24 cellular contexts compared by ENCODE assay signal in genomic region chr11:129849447-129850130, GRCh38. TPM values are rescaled to one million over a fixed set of nuclear protein-coding genes. Genes with fewer than 3 reads are reported as not detected.
A peak's percentile ranks its signal among the peaks of the same experiment; 100 is the strongest.
DNase-seq lines count a peak whose midpoint lies in the region; ATAC-seq and TF ChIP-seq lines count a peak whose summit lies in the region.
"Had no signal": no experiment of that assay in that cellular context is flagged by ENCODE, and none has a peak within 500 bp of the region (broad histone marks: within the 10 kb centered on the region; RNA-seq: fewer than 3 reads in every experiment).

No MANE protein-coding gene starts in this region.

- H3K79me2 ChIP-seq in GM23338 (replicated peaks; ENCODE audit: insufficient read depth) = no peaks in the 10 kb centered on the region

- no peaks in the 10 kb centered on the region for H3K27me3 Mint-ChIP-seq in Caco-2 (ENCODE audit: insufficient read depth, unreplicated experiment)
- H3K27me3 Mint-ChIP-seq in GM23338 (ENCODE audit: insufficient read depth, low read depth, poor library complexity) = peaks cover 2% of the 10 kb centered on the region

- H3K9me2 ChIP-seq in GM23338 (ENCODE audit: insufficient read depth) = 0 out of 2 replicates have a peak, but pooled peaks cover 3% of the 10 kb centered on the region
- H3K9me2 ChIP-seq: SK-N-SH had no signal

- no peaks in the 10 kb centered on the region for H3F3A ChIP-seq in GM23338 (replicated peaks; ENCODE audit: low read depth)

- no peak overlapping the region for H3K27ac ChIP-seq in GM23338 (ENCODE audit: low read depth)
- peak overlapping the region; percentile 99 for H3K27ac ChIP-seq in epithelial cell of prostate
- H3K27ac ChIP-seq in spleen = no peak overlapping the region
- H3K27ac ChIP-seq: A549 had no signal

- H3K4me3 ChIP-seq in Caco-2 (ENCODE audit: low read depth, low read length) (no peak overlapping the region), GM23338 (no peak overlapping the region), spleen (no peak overlapping the region)
- H3K4me3 ChIP-seq: A549 had no signal

- H3K4me2 ChIP-seq in GM23338 = no peak overlapping the region
- H3K4me2 ChIP-seq: A549, SK-N-SH had no signal

- no peak overlapping the region for H3K4me3 Mint-ChIP-seq in Caco-2 (ENCODE audit: unreplicated experiment)
- H3K4me3 Mint-ChIP-seq in GM23338 = no peak overlapping the region
- H3K4me3 Mint-ChIP-seq: CD8-positive, alpha-beta T cell had no signal

- CTCF ChIA-PET in Caco-2 (lab: Charles Lee) = no interaction called here

- no peaks in the 10 kb centered on the region for H3K9me3 ChIP-seq in Caco-2
- H3K9me3 ChIP-seq in spleen = no peaks in the 10 kb centered on the region
- H3K9me3 ChIP-seq: A549, SK-N-SH had no signal

- WGBS in spleen, 5 donors = 84 to 93% (median 86%) methylated on average over 14 to 15 of the region's 15 CpGs

- H3K4me1 ChIP-seq in Caco-2 (peaks cover 40% of the 10 kb centered on the region), GM23338 (ENCODE audit: insufficient read depth) (no peaks in the 10 kb centered on the region; the same call in 1 of the 2 replicates), spleen (peaks cover 0 to 13% (median 3%) of the 10 kb centered on the region in 6 donors)

- peak in 1 of 2 experiments; percentile 73 for DNase-seq in Caco-2
- DNase-seq in GM23338 (ENCODE audit: low spot score) = no peak
- DNase-seq in epithelial cell of prostate (ENCODE audit: low read depth, low spot score) = no peak
- peak; percentile 58 for DNase-seq in spleen
- DNase-seq in AG08396 (ENCODE audit: low spot score) = no peak
- DNase-seq in germinal center (ENCODE audit: low spot score) = no peak
- DNase-seq: C1 segment of cervical spinal cord; Calu3; CD8-positive, alpha-beta T cell; DMS153; DND-41; H7; NCI-H1105 treated with DMSO at 0.1 percent for 48 hours; NCI-H146; NCI-H2029; NCI-H446; NCI-H524 treated with DMSO at 0.1 percent for 48 hours; NCI-H774; SK-N-SH had no signal

- peak; percentile 36; the same call in 1 of the 3 replicates for ATAC-seq in GM23338
- no peak for ATAC-seq in HG03520 (IDR thresholded peaks at IDR 0.05; ENCODE audit: unreplicated experiment)
- ATAC-seq: A549; CD8-positive, alpha-beta T cell; HepG2 had no signal

- H3K4me1 Mint-ChIP-seq in Caco-2 (ENCODE audit: low read depth, unreplicated experiment) (peaks cover 54% of the 10 kb centered on the region), GM23338 (peaks cover 5% of the 10 kb centered on the region; the same call in 1 of the 3 replicates)

- H3K9me3 Mint-ChIP-seq in Caco-2 (ENCODE audit: unreplicated experiment) = no peaks in the 10 kb centered on the region
- H3K9me3 Mint-ChIP-seq in GM23338 = no peaks in the 10 kb centered on the region; the same call in 2 of the 3 replicates
- H3K9me3 Mint-ChIP-seq: CD8-positive, alpha-beta T cell had no signal

- no TSS peak for BruUV-seq in Caco-2 (replicated peaks; lab: Mats Ljungman, UMichigan)

- H3K36me3 ChIP-seq in Caco-2 (ENCODE audit: control insufficient read depth, insufficient read depth, low read length) (peaks cover 2% of the 10 kb centered on the region; the same call in 1 of the 2 replicates), GM23338 (ENCODE audit: insufficient read depth) (no peaks in the 10 kb centered on the region), spleen (no peaks in the 10 kb centered on the region)

- no peaks in the 10 kb centered on the region for H4K20me1 ChIP-seq in GM23338 (replicated peaks; ENCODE audit: insufficient read depth)

- no peak overlapping the region for H2AFZ ChIP-seq in GM23338

- intact Hi-C loops in Caco-2 (cut with micrococcal nuclease; ENCODE audit: unreplicated experiment) = no loop called here
- intact Hi-C loops in spleen (cut with DNase I; ENCODE audit: low total_unique reads) = no loop called here

- TF ChIP-seq CTCF in Caco-2 (IDR thresholded peaks at IDR 0.05; ENCODE audit: insufficient read depth in 1 of 2, low read depth in 1 of 2, low read length in 1 of 2, severe bottlenecking in 1 of 2, unreplicated experiment in 1 of 2) (no peak), GM23338 (conservative IDR thresholded peaks at IDR 0.05; ENCODE audit: low read depth in 2 of 2) (no peak), spleen (IDR thresholded peaks at IDR 0.05 in 8 of 11, conservative IDR thresholded peaks at IDR 0.05 in 3 of 11) (no peak)

- H3K27ac Mint-ChIP-seq in Caco-2 (ENCODE audit: unreplicated experiment) (peak overlapping the region; percentile 9), GM23338 (no peak overlapping the region)
- H3K27ac Mint-ChIP-seq: CD8-positive, alpha-beta T cell had no signal

- POLR2A ChIA-PET in Caco-2 (lab: Charles Lee) = no interaction called here

- no peak for TF ChIP-seq POLR2A in spleen (IDR thresholded peaks at IDR 0.05)

- H3K27me3 ChIP-seq in Caco-2 (replicated peaks; ENCODE audit: control insufficient read depth, insufficient read depth, low read length) (no peaks in the 10 kb centered on the region), GM23338 (ENCODE audit: insufficient read depth) (no peaks in the 10 kb centered on the region), spleen (replicated peaks in 1 of 7) (no peaks in the 10 kb centered on the region)

- H3K36me3 Mint-ChIP-seq in Caco-2 (ENCODE audit: insufficient read depth, unreplicated experiment) (peaks cover 24% of the 10 kb centered on the region), GM23338 (ENCODE audit: low read depth) (no peaks in the 10 kb centered on the region)
- H3K36me3 Mint-ChIP-seq: CD8-positive, alpha-beta T cell had no signal

TF ChIP-seq in GM23338, 12 proteins besides CTCF, POLR2A, EP300 and RAD21:
- TF ChIP-seq ETS1 (IDR thresholded peaks at IDR 0.05) = no peak
- no peak for TF ChIP-seq EZH2 (IDR thresholded peaks at IDR 0.05; ENCODE audit: low read depth, unreplicated experiment)
- TF ChIP-seq ZNF114 (CRISPR knock-in tag; IDR thresholded peaks at IDR 0.05) = no peak
- TF ChIP-seq STAT1 (IDR thresholded peaks at IDR 0.05; ENCODE audit: unreplicated experiment) = no peak

RNA-seq across cellular contexts. Expression of gene TMEM45B, which starts 33.9 kb away (rescaled TPM):
- 58.2 and 60.0 TPM in 2 replicates for total RNA-seq in Caco-2 (2022)
- 0.31 and 0.38 TPM in 2 replicates for total RNA-seq in GM23338 (2014; rRNA removed; shearing (Covaris generic))
- polyA plus RNA-seq in GM23338 (2016; fragmentation: Nextera tagmentation; extraction: Ambion mirVana) = 0.11 and 0.24 TPM in 2 replicates
- 1 to 10 TPM in 3 of 7 donors, under 1 TPM in 4; 0.39 to 5.1 (median 0.94) TPM for total RNA-seq in spleen
- under 1 TPM; 0.05 to 0.22 (median 0.11) TPM for polyA plus RNA-seq in spleen
- total RNA-seq: HT1080, MCF 10A had no signal
- polyA plus RNA-seq: SK-N-SH had no signal

RNA-seq across cellular contexts. Expression of gene NFRKB, which starts 45.8 kb away (rescaled TPM):
- total RNA-seq in Caco-2 (2022) (101 and 104 TPM in 2 replicates), spleen (10 to 100 TPM; 25.8 to 53.2 (median 28.6) TPM)
- 28.7 and 44.9 TPM in 2 replicates for total RNA-seq in GM23338 (2014; rRNA removed; shearing (Covaris generic))
- polyA plus RNA-seq in GM23338 (2016; fragmentation: Nextera tagmentation; extraction: Ambion mirVana) (21.7 and 22.4 TPM in 2 replicates), spleen (1 to 10 TPM; 5.3 to 9.5 (median 7.4) TPM)
